ENCODE assay signal across 8 cellular contexts in genomic region chr7:92830532-92831110, GRCh38. TPM values are rescaled to one million over a fixed set of nuclear protein-coding genes. Genes with fewer than 3 reads are reported as not detected.
DNase-seq lines count a peak whose midpoint lies in the region; ATAC-seq and TF ChIP-seq lines count a peak whose summit lies in the region.

No MANE protein-coding gene starts in this region.

- H3K4me3 ChIP-seq in RWPE2 (ENCODE audit: severe bottlenecking) (no peak overlapping the region), esophagus muscularis mucosa (peak overlapping the region in 2 of 4 donors; percentile 73 to 94), mesendoderm (ENCODE audit: low read length) (no peak overlapping the region)

- no peak overlapping the region for H3K18ac ChIP-seq in mesendoderm (ENCODE audit: low read length)

- no peak for ATAC-seq in stimulated activated naive CD8-positive, alpha-beta T cell treated with anti-CD3 and anti-CD28 coated beads, Interleukin-15, Interleukin-2, amounts not matched to agents 100 U/mL and 50 U/mL, for 24 hours
- no peak for ATAC-seq in RWPE2 (ENCODE audit: low read depth)

- no peak overlapping the region for H3K4ac ChIP-seq in mesendoderm (ENCODE audit: low read depth, low read length)

- H4K5ac ChIP-seq in mesendoderm (ENCODE audit: low read length) = no peak overlapping the region

- no peak for DNase-seq in stimulated activated naive CD8-positive, alpha-beta T cell treated with anti-CD3 and anti-CD28 coated beads, Interleukin-15, Interleukin-2, amounts not matched to agents 100 U/mL and 50 U/mL, for 24 hours
- DNase-seq in RWPE2 (ENCODE audit: low spot score) (no peak), esophagus muscularis mucosa (ENCODE audit: extremely low spot score) (no peak), NCI-H2196 treated with DMSO at 0.1 percent for 48 hours (lab: John Stamatoyannopoulos, UW; ENCODE audit: unreplicated experiment) (no peak), mesendoderm (no peak), NK-92 (lab: John Stamatoyannopoulos, UW; ENCODE audit: unreplicated experiment) (no peak), dedifferentiated amniotic fluid mesenchymal stem cell (ENCODE audit: extremely low spot score) (no peak)

- H2BK120ac ChIP-seq in mesendoderm (ENCODE audit: low read depth, low read length) = no peak overlapping the region

- no peak for TF ChIP-seq POLR2A in esophagus muscularis mucosa (IDR thresholded peaks at IDR 0.05; ENCODE audit: low read depth)

- no peak overlapping the region for H4K8ac ChIP-seq in mesendoderm (ENCODE audit: low read depth, low read length)

- H3K4me3 Mint-ChIP-seq in stimulated activated naive CD8-positive, alpha-beta T cell treated with anti-CD3 and anti-CD28 coated beads, Interleukin-15, Interleukin-2, amounts not matched to agents 100 ng/mL and 50 ng/mL, for 24 hours = peak overlapping the region; percentile 94

- no peak for TF ChIP-seq CTCF in RWPE2 (IDR thresholded peaks at IDR 0.05; ENCODE audit: poor library complexity, severe bottlenecking)
- no peak for TF ChIP-seq CTCF in esophagus muscularis mucosa (IDR thresholded peaks at IDR 0.05)

- H3K36me3 ChIP-seq in RWPE2 (ENCODE audit: low read depth) = peaks cover 67% of the 10 kb centered on the region
- H3K36me3 ChIP-seq in esophagus muscularis mucosa = no peaks in the 10 kb centered on the region
- H3K36me3 ChIP-seq in mesendoderm (ENCODE audit: control insufficient read depth, insufficient read depth, low read length) = no peaks in the 10 kb centered on the region

- H3K9me3 ChIP-seq in RWPE2 (ENCODE audit: severe bottlenecking) (no peaks in the 10 kb centered on the region), esophagus muscularis mucosa (no peaks in the 10 kb centered on the region)

- intact Hi-C loops in esophagus muscularis mucosa (cut with DNase I) = loop anchor here (5.0 kb wide), 1 partner anchor 33 kb away; no protein-coding TSS in a partner anchor

- H2BK15ac ChIP-seq in mesendoderm (replicated peaks; ENCODE audit: low read depth) = no peak overlapping the region

- peaks cover 84% of the 10 kb centered on the region for H3K36me3 Mint-ChIP-seq in stimulated activated naive CD8-positive, alpha-beta T cell treated with anti-CD3 and anti-CD28 coated beads, Interleukin-15, Interleukin-2, amounts not matched to agents 100 ng/mL and 50 ng/mL, for 24 hours (ENCODE audit: low read depth)

- H2AK5ac ChIP-seq in mesendoderm (ENCODE audit: low read length) = no peak overlapping the region

- peaks cover 64% of the 10 kb centered on the region for H3K4me1 Mint-ChIP-seq in stimulated activated naive CD8-positive, alpha-beta T cell treated with anti-CD3 and anti-CD28 coated beads, Interleukin-15, Interleukin-2, amounts not matched to agents 100 ng/mL and 50 ng/mL, for 24 hours (ENCODE audit: low read depth)

- H3K9ac ChIP-seq in mesendoderm (ENCODE audit: low read length) = no peak overlapping the region

- H2BK5ac ChIP-seq in mesendoderm (ENCODE audit: low read length) = no peak overlapping the region

- H3K27ac Mint-ChIP-seq in stimulated activated naive CD8-positive, alpha-beta T cell treated with anti-CD3 and anti-CD28 coated beads, Interleukin-15, Interleukin-2, amounts not matched to agents 100 ng/mL and 50 ng/mL, for 24 hours = peak overlapping the region; percentile 95

- H3K27me3 Mint-ChIP-seq in stimulated activated naive CD8-positive, alpha-beta T cell treated with anti-CD3 and anti-CD28 coated beads, Interleukin-15, Interleukin-2, amounts not matched to agents 100 ng/mL and 50 ng/mL, for 24 hours = no peaks in the 10 kb centered on the region

- WGBS in esophagus muscularis mucosa = 54% methylated on average over 6 of the region's 6 CpGs
- WGBS in mesendoderm (ENCODE audit: extremely low coverage, insufficient coverage, low lambda C conversion rate) = 100% methylated on average over 3 of the region's 6 CpGs

- H3K27me3 ChIP-seq in RWPE2 (ENCODE audit: insufficient read depth, poor library complexity, severe bottlenecking) = no peaks in the 10 kb centered on the region
- H3K27me3 ChIP-seq in esophagus muscularis mucosa = no peaks in the 10 kb centered on the region
- H3K27me3 ChIP-seq in mesendoderm (ENCODE audit: insufficient read depth, low read length, poor library complexity) = no peaks in the 10 kb centered on the region

- H3K27ac ChIP-seq in RWPE2 (ENCODE audit: poor library complexity, severe bottlenecking) (peak overlapping the region; percentile 90), esophagus muscularis mucosa (replicated peaks in 1 of 4) (peak overlapping the region; percentile 88 to 96 (median 89)), mesendoderm (ENCODE audit: low read depth, low read length) (no peak overlapping the region)

- H3K9me3 Mint-ChIP-seq in stimulated activated naive CD8-positive, alpha-beta T cell treated with anti-CD3 and anti-CD28 coated beads, Interleukin-15, Interleukin-2, amounts not matched to agents 100 ng/mL and 50 ng/mL, for 24 hours = no peaks in the 10 kb centered on the region

- no peak for TF ChIP-seq EP300 in esophagus muscularis mucosa (IDR thresholded peaks at IDR 0.05)

- H3K79me1 ChIP-seq in mesendoderm (ENCODE audit: low read length) = peaks cover 3% of the 10 kb centered on the region

- H3K23ac ChIP-seq in mesendoderm (ENCODE audit: low read length) = no peak overlapping the region

- no peak overlapping the region for H3K4me2 ChIP-seq in mesendoderm (ENCODE audit: low read length)

- H3K56ac ChIP-seq in mesendoderm (ENCODE audit: low read length) = no peak overlapping the region

- H3K79me2 ChIP-seq in mesendoderm (ENCODE audit: control insufficient read depth, insufficient read depth, low read length) = peaks cover 9% of the 10 kb centered on the region

- H3K4me1 ChIP-seq in RWPE2 (ENCODE audit: insufficient read depth, poor library complexity, severe bottlenecking) (peaks cover 47% of the 10 kb centered on the region), esophagus muscularis mucosa (peaks cover 67 to 74% (median 69%) of the 10 kb centered on the region in 4 donors), mesendoderm (ENCODE audit: control insufficient read depth, low read depth, low read length) (no peaks in the 10 kb centered on the region)

RNA-seq across cellular contexts. Expression of gene CDK6, which starts 5.8 kb away (rescaled TPM):
- 10 to 100 TPM; 22.2 to 45.4 (median 36.4) TPM for total RNA-seq in esophagus muscularis mucosa
- 10.9 TPM for polyA plus RNA-seq in mesendoderm (2013, experiment 1 of 2)
- polyA plus RNA-seq in mesendoderm (2013, experiment 2 of 2) = 9.9 TPM
